In genomic region chr6:11613336-11613735, GRCh38 we compare ENCODE assay signal across 2 cellular contexts.
TF ChIP-seq lines count a peak whose summit lies in the region.

No MANE protein-coding gene starts in this region.

TF ChIP-seq in SK-N-SH, 30 proteins besides CTCF, POLR2A, EP300 and RAD21 (continued from another document):
- no peak for TF ChIP-seq REST (IDR thresholded peaks at IDR 0.05; ENCODE audit: low read depth, low read length)
- 0 out of 2 replicates have a peak, but pooled peaks have one; percentile 6 for TF ChIP-seq YY1 (IDR thresholded peaks at IDR 0.05; ENCODE audit: low read depth)
TF ChIP-seq in SK-N-SH: peak in this region for 1.

TF ChIP-seq in SK-N-SH treated with all-trans-retinoic acid at 6 μM for 48 hours, 23 proteins besides CTCF, POLR2A, EP300 and RAD21:
- no peak for TF ChIP-seq POU6F1 (CRISPR knock-in tag; IDR thresholded peaks at IDR 0.05; ENCODE audit: borderline replicate concordance, low read depth)
- TF ChIP-seq ZC3H10 (CRISPR knock-in tag; IDR thresholded peaks at IDR 0.05): no peak
- no peak for TF ChIP-seq ZNF565 (CRISPR knock-in tag; conservative IDR thresholded peaks at IDR 0.05; ENCODE audit: low read depth)
- no peak for TF ChIP-seq PATZ1 (CRISPR knock-in tag; IDR thresholded peaks at IDR 0.05; ENCODE audit: borderline replicate concordance)
- TF ChIP-seq CSDC2 (CRISPR knock-in tag; IDR thresholded peaks at IDR 0.05): no peak
- TF ChIP-seq ARNTL (CRISPR knock-in tag; IDR thresholded peaks at IDR 0.05; ENCODE audit: borderline replicate concordance, low read depth): no peak
- no peak for TF ChIP-seq RARB (CRISPR knock-in tag; IDR thresholded peaks at IDR 0.05)
- TF ChIP-seq ESRRG (CRISPR knock-in tag; IDR thresholded peaks at IDR 0.05): no peak
- no peak for TF ChIP-seq TCF4 (CRISPR knock-in tag; IDR thresholded peaks at IDR 0.05; ENCODE audit: borderline replicate concordance)
- no peak for TF ChIP-seq GLIS3 (CRISPR knock-in tag; IDR thresholded peaks at IDR 0.05)
- no peak for TF ChIP-seq CSRNP3 (CRISPR knock-in tag; IDR thresholded peaks at IDR 0.05)
- TF ChIP-seq SNAI2 (CRISPR knock-in tag; IDR thresholded peaks at IDR 0.05): no peak
- TF ChIP-seq ZNF8 (CRISPR knock-in tag; IDR thresholded peaks at IDR 0.05): no peak
- no peak for TF ChIP-seq TOX (CRISPR knock-in tag; IDR thresholded peaks at IDR 0.05; ENCODE audit: borderline replicate concordance)
TF ChIP-seq in SK-N-SH treated with all-trans-retinoic acid at 6 μM for 48 hours: peak in this region for 0.
